Comparison of ENCODE assay signal across 8 cellular contexts in genomic region chr13:106535552-106536243, GRCh38. TPM values are rescaled to one million over a fixed set of nuclear protein-coding genes. Genes with fewer than 3 reads are reported as not detected.
DNase-seq lines count a peak whose midpoint lies in the region; ATAC-seq and TF ChIP-seq lines count a peak whose summit lies in the region.

TSS of gene EFNB2 (minus strand) at chr13:106535662. CDS start at chr13:106534964, 698 bp downstream.

- TF ChIP-seq CTCF in KMS-11 (conservative IDR thresholded peaks at IDR 0.05; ENCODE audit: low read depth, low read length) = no peak
- no peak for TF ChIP-seq CTCF in fibroblast of villous mesenchyme (IDR thresholded peaks at IDR 0.05; ENCODE audit: insufficient read depth, low read depth, low read length)
- no peak for TF ChIP-seq CTCF in neural crest cell (conservative IDR thresholded peaks at IDR 0.05)

- no peaks in the 10 kb centered on the region for H4K20me1 ChIP-seq in KMS-11 (ENCODE audit: insufficient read depth)

- no peaks in the 10 kb centered on the region for H3K36me3 ChIP-seq in KMS-11 (ENCODE audit: insufficient read depth)

- peak within 1 kb of the TSS; percentile 97 for H3K27ac Mint-ChIP-seq in neural crest cell (ENCODE audit: unreplicated experiment)
- H3K27ac Mint-ChIP-seq in stimulated activated naive CD8-positive, alpha-beta T cell treated with anti-CD3 and anti-CD28 coated beads, Interleukin-15, amount 100 ng/mL, for 72 hours = peak within 1 kb of the TSS; percentile 7 to 82

- peak; percentile 94 for ATAC-seq in GM21786 (IDR thresholded peaks at IDR 0.05; ENCODE audit: unreplicated experiment)
- peak; percentile 95 for ATAC-seq in stimulated activated naive CD8-positive, alpha-beta T cell treated with anti-CD3 and anti-CD28 coated beads, Interleukin-15, amount 100 ng/mL, for 72 hours

- H2AFZ ChIP-seq in KMS-11 (ENCODE audit: low read depth) = peak within 1 kb of the TSS; percentile 82

- DNase-seq in ELF-1 (ENCODE audit: low read depth, low spot score) = peak; percentile 97
- peak; percentile 96 for DNase-seq in SHP77 treated with DMSO at 0.1 percent for 48 hours (lab: John Stamatoyannopoulos, UW)
- peak; percentile 81 for DNase-seq in activated gamma-delta T cell treated with Interleukin-2 at 50 U/mL for 16 hours
- DNase-seq in fibroblast of villous mesenchyme (ENCODE audit: low read depth) = peak; percentile 91
- DNase-seq in neural crest cell (ENCODE audit: low read depth, low spot score) = peak; percentile 82
- DNase-seq in stimulated activated naive CD8-positive, alpha-beta T cell treated with anti-CD3 and anti-CD28 coated beads, Interleukin-15, amount 100 ng/mL, for 72 hours = peak; percentile 88 to 90

- H3K4me2 ChIP-seq in KMS-11 = peak within 1 kb of the TSS; percentile 36; the same call in 1 of the 2 replicates

- no peaks in the 10 kb centered on the region for H3K79me2 ChIP-seq in KMS-11 (ENCODE audit: insufficient read depth, low read depth)

- peak within 1 kb of the TSS; percentile 93 for H3K4me3 Mint-ChIP-seq in neural crest cell
- peak within 1 kb of the TSS; percentile 86 to 97 for H3K4me3 Mint-ChIP-seq in stimulated activated naive CD8-positive, alpha-beta T cell treated with anti-CD3 and anti-CD28 coated beads, Interleukin-15, amount 100 ng/mL, for 72 hours

- H3K4me1 ChIP-seq in KMS-11 (ENCODE audit: low read depth, poor library complexity, severe bottlenecking) = no peaks in the 10 kb centered on the region

- H3K36me3 Mint-ChIP-seq in neural crest cell (ENCODE audit: low read depth) = peaks cover 10% of the 10 kb centered on the region

- H3K4me1 Mint-ChIP-seq in neural crest cell = peaks cover 38% of the 10 kb centered on the region
- H3K4me1 Mint-ChIP-seq in stimulated activated naive CD8-positive, alpha-beta T cell treated with anti-CD3 and anti-CD28 coated beads, Interleukin-15, amount 100 ng/mL, for 72 hours = peaks cover 27% of the 10 kb centered on the region

- peaks cover 13% of the 10 kb centered on the region for H3K27me3 Mint-ChIP-seq in neural crest cell (ENCODE audit: low read depth)
- peaks cover 40% of the 10 kb centered on the region for H3K27me3 Mint-ChIP-seq in stimulated activated naive CD8-positive, alpha-beta T cell treated with anti-CD3 and anti-CD28 coated beads, Interleukin-15, amount 100 ng/mL, for 72 hours

- H3K9ac ChIP-seq in KMS-11 = peak within 1 kb of the TSS; percentile 46; the same call in 1 of the 2 replicates

- H3K27ac ChIP-seq in KMS-11 = peak within 1 kb of the TSS; percentile 44; the same call in 1 of the 2 replicates

- no peaks in the 10 kb centered on the region for H3K27me3 ChIP-seq in KMS-11 (ENCODE audit: insufficient read depth, low read depth)

- H3K4me3 ChIP-seq in KMS-11 (IDR thresholded peaks at IDR 0.05; ENCODE audit: insufficient read depth, low read depth, low read length) (no peak within 1 kb of the TSS), fibroblast of villous mesenchyme (ENCODE audit: low read depth, low read length) (peak within 1 kb of the TSS; percentile 84)

- no peaks in the 10 kb centered on the region for H3K9me3 Mint-ChIP-seq in neural crest cell
- no peaks in the 10 kb centered on the region for H3K9me3 Mint-ChIP-seq in stimulated activated naive CD8-positive, alpha-beta T cell treated with anti-CD3 and anti-CD28 coated beads, Interleukin-15, amount 100 ng/mL, for 72 hours

RNA-seq across cellular contexts. Expression of gene EFNB2, which starts in this region (rescaled TPM):
- total RNA-seq in fibroblast of villous mesenchyme (7.4 and 10.8 TPM in 2 replicates), neural crest cell (79.4 and 83.1 TPM in 2 replicates)
